ENCODE assay signal across 20 cellular contexts in the genomic region with DNA sequence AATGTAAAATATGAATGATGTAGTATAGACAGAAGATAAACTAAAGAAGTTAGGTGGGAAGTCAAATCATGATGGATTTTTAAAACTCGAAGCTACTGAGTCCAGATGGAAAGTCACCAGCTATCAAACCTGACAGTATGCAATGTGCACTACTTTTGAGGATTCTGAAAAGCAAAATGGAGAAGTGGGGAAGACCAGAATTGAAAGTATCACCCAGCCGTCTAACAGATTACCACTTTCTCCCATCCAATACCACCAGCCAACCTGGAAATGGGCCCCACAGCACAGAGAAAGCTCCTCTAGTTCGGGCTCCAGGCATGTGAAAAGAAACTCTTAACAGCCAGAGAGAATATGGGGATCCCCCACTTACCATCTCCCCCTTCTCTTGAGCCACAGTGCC.
A peak's percentile ranks its signal among the peaks of the same experiment; 100 is the strongest.
DNase-seq lines count a peak whose midpoint lies in the region; ATAC-seq and TF ChIP-seq lines count a peak whose summit lies in the region.
"Had no signal": no experiment of that assay in that cellular context is flagged by ENCODE, and none has a peak within 500 bp of the region (broad histone marks: within the 10 kb centered on the region; RNA-seq: fewer than 3 reads in every experiment).

No MANE protein-coding gene starts in this region.

- H3K9ac ChIP-seq in IMR-90 (ENCODE audit: low read depth, low read length) = no peak overlapping the region
- H3K9ac ChIP-seq: GM23248 had no signal

- CTCF ChIA-PET in IMR-90 (lab: Yijun Ruan, JAX) = no interaction called here

- dilution Hi-C loops in IMR-90 (cut with HindIII; ENCODE audit: low sequenced_read_pairs, unreplicated experiment) = no loop called here

- in situ Hi-C loops in IMR-90 (cut with MboI; ENCODE audit: low sequenced_read_pairs) = loop anchor here (5.0 to 25.0 kb wide), 2 partner anchors 67 to 272 kb away; no protein-coding TSS in a partner anchor

- no peaks in the 10 kb centered on the region for H3K36me3 Mint-ChIP-seq in activated T-cell treated with anti-CD3 and anti-CD28 coated beads, Interleukin-2, amount 50 U/mL, for 24 hours (ENCODE audit: low read depth)
- no peaks in the 10 kb centered on the region for H3K36me3 Mint-ChIP-seq in naive thymus-derived CD8-positive, alpha-beta T cell

- H4K91ac ChIP-seq in IMR-90 (ENCODE audit: insufficient read depth, low read depth, low read length) = no peak overlapping the region

- no peak overlapping the region for H2BK20ac ChIP-seq in IMR-90 (ENCODE audit: low read depth, low read length)

- no peak overlapping the region for H3K56ac ChIP-seq in IMR-90 (ENCODE audit: extremely low read depth, insufficient read depth, low read length)

- no peak overlapping the region for H3K4ac ChIP-seq in IMR-90 (ENCODE audit: low read depth, low read length)

- no peaks in the 10 kb centered on the region for H3K9me3 Mint-ChIP-seq in activated T-cell treated with anti-CD3 and anti-CD28 coated beads, Interleukin-2, amount 50 U/mL, for 24 hours
- H3K9me3 Mint-ChIP-seq in naive thymus-derived CD8-positive, alpha-beta T cell = no peaks in the 10 kb centered on the region
- H3K9me3 Mint-ChIP-seq: activated CD8-positive, alpha-beta T cell treated with anti-CD3 and anti-CD28 coated beads for 36 hours had no signal

- H2BK5ac ChIP-seq in IMR-90 (ENCODE audit: low read depth, low read length, poor library complexity, severe bottlenecking) = no peak overlapping the region

- TF ChIP-seq RAD21 in IMR-90 (IDR thresholded peaks at IDR 0.05; ENCODE audit: low read length) = no peak

- no peak overlapping the region for H2AK9ac ChIP-seq in IMR-90 (replicated peaks; ENCODE audit: low read depth, low read length, poor library complexity)

- intact Hi-C loops in IMR-90 (cut with micrococcal nuclease) = loop anchor here (5.0 kb wide), 1 partner anchor 82 kb away; no protein-coding TSS in a partner anchor
- intact Hi-C loops in spleen (cut with DNase I; ENCODE audit: low total_unique reads) = no loop called here

- no peak overlapping the region for H4K5ac ChIP-seq in IMR-90 (ENCODE audit: low read depth, low read length)

- BruUV-seq in IMR-90 (replicated peaks; lab: Mats Ljungman, UMichigan) = no TSS peak

- H2BK15ac ChIP-seq in IMR-90 (ENCODE audit: low read depth, low read length) = no peak overlapping the region

- H3K18ac ChIP-seq in IMR-90 (ENCODE audit: low read depth, low read length) = no peak overlapping the region

- H3K23ac ChIP-seq in IMR-90 (ENCODE audit: low read depth, low read length) = no peak overlapping the region

- H2BK120ac ChIP-seq in IMR-90 (ENCODE audit: low read depth, low read length) = no peak overlapping the region

- no peak for TF ChIP-seq CTCF in IMR-90 (conservative IDR thresholded peaks at IDR 0.05; ENCODE audit: low read depth, low read length)
- TF ChIP-seq CTCF in VCaP (conservative IDR thresholded peaks at IDR 0.05) = no peak
- TF ChIP-seq CTCF in spleen (IDR thresholded peaks at IDR 0.05 in 8 of 11, conservative IDR thresholded peaks at IDR 0.05 in 3 of 11) = no peak

- H3K4me3 Mint-ChIP-seq in activated T-cell treated with anti-CD3 and anti-CD28 coated beads, Interleukin-2, amount 50 U/mL, for 24 hours = no peak overlapping the region
- H3K4me3 Mint-ChIP-seq in naive thymus-derived CD8-positive, alpha-beta T cell = peak overlapping the region in 9 of 10 donors; percentile 43 to 83 (median 77)

- no peaks in the 10 kb centered on the region for H3K36me3 ChIP-seq in IMR-90 (ENCODE audit: control insufficient read depth, insufficient read depth, low read length)
- H3K36me3 ChIP-seq in spleen = no peaks in the 10 kb centered on the region
- H3K36me3 ChIP-seq: right atrium auricular region, vagina had no signal

- H3K4me2 ChIP-seq in IMR-90 (ENCODE audit: low read depth, low read length) = no peak overlapping the region
- H3K4me2 ChIP-seq: PC-9 had no signal

- H3K27me3 ChIP-seq in IMR-90 (ENCODE audit: control insufficient read depth, insufficient read depth, low read length) (peaks cover 28% of the 10 kb centered on the region), spleen (replicated peaks in 1 of 7) (no peaks in the 10 kb centered on the region)
- H3K27me3 ChIP-seq: body of pancreas, right atrium auricular region, vagina had no signal

- H3K4me1 ChIP-seq in IMR-90 (ENCODE audit: control insufficient read depth, insufficient read depth, low read length) (no peaks in the 10 kb centered on the region), spleen (peaks cover 0 to 14% (median 0%) of the 10 kb centered on the region in 6 donors)
- H3K4me1 ChIP-seq: body of pancreas, right atrium auricular region, vagina had no signal

- WGBS in IMR-90 (ENCODE audit: extremely low coverage in 2 of 2, insufficient read length in 1 of 2), 2 experiments = 40% methylated on average over 1 of the region's 3 CpGs; no CpG with 5 or more reads in 1 of the 2 experiments
- 16 to 44% (median 25%) methylated on average over 3 of the region's 3 CpGs for WGBS in spleen, 5 donors

- peaks cover 37% of the 10 kb centered on the region for H3K4me1 Mint-ChIP-seq in activated T-cell treated with anti-CD3 and anti-CD28 coated beads, Interleukin-2, amount 50 U/mL, for 24 hours (ENCODE audit: low read depth)
- peaks cover 14 to 41% (median 17%) of the 10 kb centered on the region in 4 donors for H3K4me1 Mint-ChIP-seq in naive thymus-derived CD8-positive, alpha-beta T cell

- peak overlapping the region; percentile 50 for H3K27ac Mint-ChIP-seq in activated T-cell treated with anti-CD3 and anti-CD28 coated beads, Interleukin-2, amount 50 U/mL, for 24 hours
- peak overlapping the region in 9 of 10 donors; percentile 23 to 96 (median 90) for H3K27ac Mint-ChIP-seq in naive thymus-derived CD8-positive, alpha-beta T cell

- H2AFZ ChIP-seq in IMR-90 (replicated peaks; ENCODE audit: low read length, poor library complexity) = peak overlapping the region; percentile 32
- H2AFZ ChIP-seq: GM23248, PC-9 had no signal

- POLR2A ChIA-PET in IMR-90 (lab: Charles Lee; ENCODE audit: unreplicated experiment) = no interaction called here
- POLR2A ChIA-PET in naive thymus-derived CD8-positive, alpha-beta T cell (lab: Charles Lee) = interaction anchor here (1.6 to 2.0 kb wide), 2 partner anchors 9 to 33 kb away, joined by 8 to 9 read pairs; no protein-coding TSS in a partner anchor

- ATAC-seq in IMR-90 (ENCODE audit: low read depth) (no peak), GM19463 (IDR thresholded peaks at IDR 0.05; ENCODE audit: unreplicated experiment) (no peak), HG03439 (IDR thresholded peaks at IDR 0.05; ENCODE audit: unreplicated experiment) (no peak)
- ATAC-seq in naive thymus-derived CD8-positive, alpha-beta T cell = no peak
- ATAC-seq: body of pancreas had no signal

- H3K27ac ChIP-seq in IMR-90 (ENCODE audit: insufficient read depth, low read length) (no peak overlapping the region), VCaP (peak overlapping the region; percentile 20), spleen (peak overlapping the region in 1 of 8 donors; percentile 23)
- H3K27ac ChIP-seq: body of pancreas, coronary artery, GM23248, PC-9, right atrium auricular region, vagina had no signal

- no peaks in the 10 kb centered on the region for H3K9me1 ChIP-seq in IMR-90 (ENCODE audit: insufficient read depth, low read length)

- no peak overlapping the region for H4K8ac ChIP-seq in IMR-90 (ENCODE audit: low read depth in 2 of 2, low read length in 2 of 2)

- no peak overlapping the region for H2AK5ac ChIP-seq in IMR-90 (ENCODE audit: low read depth, low read length)

- H3K9me3 ChIP-seq in IMR-90 (ENCODE audit: control insufficient read depth, insufficient read depth, low read length) (no peaks in the 10 kb centered on the region), spleen (no peaks in the 10 kb centered on the region)
- H3K9me3 ChIP-seq: body of pancreas, right atrium auricular region, vagina had no signal

- H3K4me3 ChIP-seq in IMR-90 (ENCODE audit: insufficient read depth, low read depth, low read length) = no peak overlapping the region
- H3K4me3 ChIP-seq in spleen = peak overlapping the region in 1 of 8 donors; percentile 8
- H3K4me3 ChIP-seq: body of pancreas, coronary artery, GM23248, PC-9, right atrium auricular region, vagina had no signal

- no peak for DNase-seq in activated T-cell treated with anti-CD3 and anti-CD28 coated beads, Interleukin-2, amount 50 U/mL, for 24 hours
- DNase-seq in activated T-cell treated with anti-CD3 and anti-CD28 coated beads for 4 hours (no peak), IMR-90 (no peak), spleen (no peak)
- DNase-seq in naive thymus-derived CD8-positive, alpha-beta T cell = no peak
- DNase-seq: activated CD8-positive, alpha-beta T cell treated with anti-CD3 and anti-CD28 coated beads for 36 hours; activated effector memory CD4-positive, alpha-beta T cell treated with anti-CD3 and anti-CD28 coated beads, Interleukin-2, amount 50 U/mL, for 16 hours; body of pancreas; GM23248; hypothalamus; mesendoderm; NCI-H1105 treated with DMSO at 0.1 percent for 48 hours; NCI-H526 treated with DMSO at 0.1 percent for 48 hours; PC-9 had no signal

- H3K14ac ChIP-seq in IMR-90 (replicated peaks; ENCODE audit: low read depth, low read length) = no peak overlapping the region

- no peak for TF ChIP-seq POLR2A in IMR-90 (IDR thresholded peaks at IDR 0.05; ENCODE audit: low read depth, low read length)
- TF ChIP-seq POLR2A in spleen (IDR thresholded peaks at IDR 0.05) = no peak

- H3K79me1 ChIP-seq in IMR-90 (ENCODE audit: low read depth in 1 of 2, low read length in 2 of 2) = no peaks in the 10 kb centered on the region

- no peaks in the 10 kb centered on the region for H4K20me1 ChIP-seq in IMR-90 (ENCODE audit: insufficient read depth, low read length)

- H3K27me3 Mint-ChIP-seq in activated T-cell treated with anti-CD3 and anti-CD28 coated beads, Interleukin-2, amount 50 U/mL, for 24 hours = no peaks in the 10 kb centered on the region
- peaks cover 0 to 2% (median 0%) of the 10 kb centered on the region in 5 donors for H3K27me3 Mint-ChIP-seq in naive thymus-derived CD8-positive, alpha-beta T cell

TF ChIP-seq in IMR-90, 13 proteins besides CTCF, POLR2A, EP300 and RAD21:
- no peak for TF ChIP-seq MAZ (IDR thresholded peaks at IDR 0.05; ENCODE audit: borderline replicate concordance, low read depth, low read length)
- TF ChIP-seq SMC3 (IDR thresholded peaks at IDR 0.05; ENCODE audit: low read depth, low read length) = no peak
- no peak for TF ChIP-seq FOS (IDR thresholded peaks at IDR 0.05; ENCODE audit: low read depth, low read length)
